In genomic region chr15:56869573-56869972, GRCh38 we compare ENCODE assay signal across 8 cellular contexts. TPM values are rescaled to one million over a fixed set of nuclear protein-coding genes. Genes with fewer than 3 reads are reported as not detected.
A peak's percentile ranks its signal among the peaks of the same experiment; 100 is the strongest.
DNase-seq lines count a peak whose midpoint lies in the region; ATAC-seq and TF ChIP-seq lines count a peak whose summit lies in the region.

No MANE protein-coding gene starts in this region.

- no peak for ATAC-seq in RWPE2 (ENCODE audit: low read depth)
- ATAC-seq in HG03039 (IDR thresholded peaks at IDR 0.05; ENCODE audit: unreplicated experiment) = no peak
- no peak for ATAC-seq in HG03196 (IDR thresholded peaks at IDR 0.05; ENCODE audit: unreplicated experiment)

- H3K9me3 ChIP-seq in RWPE2 (ENCODE audit: severe bottlenecking) = no peaks in the 10 kb centered on the region

- TF ChIP-seq POLR2A in erythroblast (IDR thresholded peaks at IDR 0.05; ENCODE audit: low read length) = no peak

- TF ChIP-seq CTCF in GM06990 (IDR thresholded peaks at IDR 0.05; ENCODE audit: insufficient read depth, low read length, poor library complexity, severe bottlenecking) (peak; percentile 55), RWPE2 (IDR thresholded peaks at IDR 0.05; ENCODE audit: poor library complexity, severe bottlenecking) (peak; percentile 45)

- H3K27me3 ChIP-seq in GM06990 (replicated peaks; ENCODE audit: control insufficient read depth, insufficient read depth, low read length) (no peaks in the 10 kb centered on the region), RWPE2 (ENCODE audit: insufficient read depth, poor library complexity, severe bottlenecking) (no peaks in the 10 kb centered on the region)

- no peak overlapping the region for H3K4me3 ChIP-seq in GM06990 (replicated peaks; ENCODE audit: low read depth, low read length)
- no peak overlapping the region for H3K4me3 ChIP-seq in RWPE2 (ENCODE audit: severe bottlenecking)

- H3K4me1 ChIP-seq in RWPE2 (ENCODE audit: insufficient read depth, poor library complexity, severe bottlenecking) = peaks cover 10% of the 10 kb centered on the region

- no peak overlapping the region for H3K27ac ChIP-seq in RWPE2 (ENCODE audit: poor library complexity, severe bottlenecking)

- H3K36me3 ChIP-seq in GM06990 (ENCODE audit: control insufficient read depth, insufficient read depth, low read length) = no peaks in the 10 kb centered on the region
- no peaks in the 10 kb centered on the region for H3K36me3 ChIP-seq in RWPE2 (ENCODE audit: low read depth)

- DNase-seq in A172 (ENCODE audit: low spot score) (peak; percentile 21), GM06990 (ENCODE audit: extremely low read depth, insufficient read length) (no peak), RWPE2 (ENCODE audit: low spot score) (no peak), erythroblast (lab: John Stamatoyannopoulos, UW) (peak; percentile 43 to 45), pons (ENCODE audit: low spot score) (peak; percentile 52), cortex of kidney (lab: John Stamatoyannopoulos, UW) (no peak)

RNA-seq across cellular contexts. Expression of gene TCF12, which starts 48.9 kb away (rescaled TPM):
- total RNA-seq in A172 (2014; rRNA removed; shearing (Covaris generic)) = 53.8 and 133 TPM in 2 replicates

Comparison
In these comparisons a context has a peak if more than half of its experiments do, and no peak if none do; other contexts are left out.
1. DNase-seq: peak in A172 (single experiment), erythroblast (2 of 2) and pons (single experiment); none in GM06990 (single experiment), RWPE2 (single experiment) and cortex of kidney (single experiment).